ENCODE assay signal across 18 cellular contexts in the genomic region with DNA sequence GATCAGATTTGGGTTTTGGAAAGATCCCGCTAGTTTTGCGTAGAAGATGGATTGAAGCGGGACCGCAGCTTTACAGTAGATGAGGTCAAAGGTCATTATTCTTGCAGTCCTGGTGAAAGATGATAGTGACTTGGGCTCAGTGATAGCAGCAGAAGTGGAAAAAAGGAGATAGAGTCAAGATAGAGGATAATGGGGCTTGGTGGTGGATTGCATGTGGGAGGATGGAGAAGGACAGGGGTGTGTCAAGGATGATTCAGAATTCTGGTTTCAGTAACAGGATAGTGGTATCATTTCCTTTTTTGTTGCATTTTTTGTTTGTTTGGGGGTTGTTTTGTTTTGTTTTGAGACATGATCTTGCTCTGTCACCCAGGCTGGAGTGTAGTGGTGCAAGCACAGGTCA. TPM values are rescaled to one million over a fixed set of nuclear protein-coding genes. Genes with fewer than 3 reads are reported as not detected.
DNase-seq lines count a peak whose midpoint lies in the region; ATAC-seq lines count a peak whose summit lies in the region.
"Had no signal": no experiment of that assay in that cellular context is flagged by ENCODE, and none has a peak within 500 bp of the region (broad histone marks: within the 10 kb centered on the region; RNA-seq: fewer than 3 reads in every experiment).

No MANE protein-coding gene starts in this region.

- H3K27ac Mint-ChIP-seq in stimulated activated effector memory CD8-positive, alpha-beta T cell treated with anti-CD3 and anti-CD28 coated beads, Interleukin-12 subunit alpha, Interleukin-12 subunit beta, amount 100 ng/mL, for 72 hours = no peak overlapping the region
- H3K27ac Mint-ChIP-seq: CD8-positive, alpha-beta T cell had no signal

- H3K4me1 Mint-ChIP-seq in stimulated activated effector memory CD8-positive, alpha-beta T cell treated with anti-CD3 and anti-CD28 coated beads, Interleukin-12 subunit alpha, Interleukin-12 subunit beta, amount 100 ng/mL, for 72 hours = peaks cover 6% of the 10 kb centered on the region

- no peaks in the 10 kb centered on the region for H3K9me3 Mint-ChIP-seq in stimulated activated effector memory CD8-positive, alpha-beta T cell treated with anti-CD3 and anti-CD28 coated beads, Interleukin-12 subunit alpha, Interleukin-12 subunit beta, amount 100 ng/mL, for 72 hours
- H3K9me3 Mint-ChIP-seq: CD8-positive, alpha-beta T cell had no signal

- ATAC-seq in GM18870 (IDR thresholded peaks at IDR 0.05; ENCODE audit: unreplicated experiment) = peak; percentile 77
- ATAC-seq in HG02610 (IDR thresholded peaks at IDR 0.05; ENCODE audit: unreplicated experiment) = peak; percentile 69
- peak; percentile 44 for ATAC-seq in stimulated activated effector memory CD8-positive, alpha-beta T cell treated with anti-CD3 and anti-CD28 coated beads, Interleukin-12 subunit alpha, Interleukin-12 subunit beta, amount 100 ng/mL, for 72 hours
- ATAC-seq in stimulated activated naive CD8-positive, alpha-beta T cell treated with anti-CD3 and anti-CD28 coated beads, Interleukin-15, Interleukin-2, amounts not matched to agents 100 U/mL and 50 U/mL, for 24 hours = no peak
- ATAC-seq: CD8-positive, alpha-beta T cell had no signal

- no peaks in the 10 kb centered on the region for H3K36me3 Mint-ChIP-seq in stimulated activated effector memory CD8-positive, alpha-beta T cell treated with anti-CD3 and anti-CD28 coated beads, Interleukin-12 subunit alpha, Interleukin-12 subunit beta, amount 100 ng/mL, for 72 hours
- H3K36me3 Mint-ChIP-seq: CD8-positive, alpha-beta T cell had no signal

- no peak overlapping the region for H3K4me3 Mint-ChIP-seq in stimulated activated effector memory CD8-positive, alpha-beta T cell treated with anti-CD3 and anti-CD28 coated beads, Interleukin-12 subunit alpha, Interleukin-12 subunit beta, amount 100 ng/mL, for 72 hours
- H3K4me3 Mint-ChIP-seq: CD8-positive, alpha-beta T cell had no signal

- DNase-seq in LHCN-M2 (ENCODE audit: low read depth) (peak; percentile 32), Kasumi-1 (lab: John Stamatoyannopoulos, UW) (no peak), NOMO-1 treated with DMSO at 0.1 percent for 48 hours (lab: John Stamatoyannopoulos, UW; ENCODE audit: unreplicated experiment) (no peak)
- DNase-seq in stimulated activated effector memory CD8-positive, alpha-beta T cell treated with anti-CD3 and anti-CD28 coated beads, Interleukin-12 subunit alpha, Interleukin-12 subunit beta, amount 100 ng/mL, for 72 hours (ENCODE audit: low spot score in 2 of 2) = no peak
- no peak for DNase-seq in stimulated activated naive CD8-positive, alpha-beta T cell treated with anti-CD3 and anti-CD28 coated beads, Interleukin-15, Interleukin-2, amounts not matched to agents 100 U/mL and 50 U/mL, for 24 hours
- DNase-seq: BE2C; CD8-positive, alpha-beta T cell; DND-41; GDM1; KG1; MG63; NCI-H1417 treated with DMSO at 0.1 percent for 48 hours; NCI-H2029 treated with DMSO at 0.1 percent for 48 hours; NCI-H524; SIG-M5 had no signal

RNA-seq across cellular contexts. Expression of gene CHD9NB, which starts 28.7 kb away (rescaled TPM):
- 1.7 and 1.8 TPM in 2 replicates for total RNA-seq in LHCN-M2 (2014; rRNA removed)
- polyA plus RNA-seq in LHCN-M2 (2012) = 2.4 TPM
- total RNA-seq: CD8-positive, alpha-beta T cell; RPMI7951 had no signal

RNA-seq across cellular contexts. Expression of gene CHD9, which starts 30.7 kb away (rescaled TPM):
- 39.8 and 41.4 TPM in 2 replicates for total RNA-seq in LHCN-M2 (2014; rRNA removed)
- 5.9 TPM for polyA plus RNA-seq in LHCN-M2 (2012)
